ENCODE assay signal across 21 cellular contexts in the genomic region with DNA sequence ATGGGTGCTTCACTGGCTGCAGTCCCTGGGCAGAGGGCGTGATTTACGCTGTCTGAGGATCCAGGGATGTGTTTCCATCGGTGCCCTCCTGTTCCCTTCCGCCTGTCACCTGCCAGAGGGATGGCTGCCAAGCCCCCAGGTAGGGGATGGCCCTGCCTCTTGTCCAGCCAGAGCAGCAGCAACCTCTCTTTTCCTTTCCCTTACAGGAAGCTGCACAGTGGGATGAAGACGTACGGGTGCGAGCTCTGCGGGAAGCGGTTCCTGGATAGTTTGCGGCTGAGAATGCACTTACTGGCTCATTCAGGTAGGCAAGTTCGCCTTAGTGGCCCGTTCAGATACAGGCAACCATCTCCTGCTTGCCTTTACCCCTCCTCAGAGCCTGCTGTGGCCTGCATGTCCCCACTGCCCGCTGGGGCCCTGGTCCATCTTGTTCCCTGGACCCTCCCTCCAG.
A peak's percentile ranks its signal among the peaks of the same experiment; 100 is the strongest.
DNase-seq lines count a peak whose midpoint lies in the region; ATAC-seq and TF ChIP-seq lines count a peak whose summit lies in the region.
"Had no signal": no experiment of that assay in that cellular context is flagged by ENCODE, and none has a peak within 500 bp of the region (broad histone marks: within the 10 kb centered on the region; RNA-seq: fewer than 3 reads in every experiment).

No MANE protein-coding gene starts in this region.

- H3K4me3 ChIP-seq in neuronal stem cell (ENCODE audit: low read length in 2 of 2): no peak overlapping the region
- no peak overlapping the region for H3K4me3 ChIP-seq in tibial artery
- H3K4me3 ChIP-seq: SJSA1 had no signal

- CTCF ChIA-PET in RWPE1 (lab: Yijun Ruan, JAX): interaction anchor here (0.7 kb wide), 1 partner anchor 104 kb away, joined by 3 read pairs; no protein-coding TSS in a partner anchor

- no peak overlapping the region for H2BK5ac ChIP-seq in neuronal stem cell (ENCODE audit: low read length)

- H3K9me3 ChIP-seq in neuronal stem cell (replicated peaks in 1 of 2; ENCODE audit: control insufficient read depth in 2 of 2, insufficient read depth in 1 of 2, low read depth in 1 of 2, low read length in 2 of 2) (no peaks in the 10 kb centered on the region), tibial artery (no peaks in the 10 kb centered on the region)
- H3K9me3 ChIP-seq: SJSA1 had no signal

- H3K27me3 ChIP-seq in neuronal stem cell (ENCODE audit: control insufficient read depth in 3 of 3, insufficient read depth in 3 of 3, low read depth in 1 of 3, low read length in 3 of 3) (no peaks in the 10 kb centered on the region), tibial artery (no peaks in the 10 kb centered on the region)
- H3K27me3 ChIP-seq: SJSA1 had no signal

- no peak overlapping the region for H3K4me2 ChIP-seq in neuronal stem cell (ENCODE audit: insufficient read depth, low read length, poor library complexity, severe bottlenecking)
- H3K4me2 ChIP-seq: KMS-11 had no signal

- DNase-seq in RWPE1 (ENCODE audit: low spot score) (no peak), neuronal stem cell (ENCODE audit: low spot score) (no peak), tibial artery (no peak), NCI-H2171 (lab: John Stamatoyannopoulos, UW) (no peak), NCI-H1105 (lab: John Stamatoyannopoulos, UW) (no peak)
- DNase-seq: activated CD4-positive, CD25-positive, alpha-beta regulatory T cell; activated CD8-positive, alpha-beta T cell treated with anti-CD3 and anti-CD28 coated beads, Interleukin-2, amount 10 ng/mL, durations not matched to agents 7 days and 5 days; activated T-cell treated with anti-CD3 and anti-CD28 coated beads, Interleukin-2, amount 50 U/mL, for 72 hours; brain microvascular endothelial cell; GDM1; glutamatergic neuron; NCI-H2107; NCI-H526; OCI-M1; stimulated activated CD4-positive, alpha-beta T cell treated with anti-CD3 and anti-CD28 coated beads, Interleukin-15, amount 100 ng/mL, for 24 hours had no signal

- H4K8ac ChIP-seq in neuronal stem cell (ENCODE audit: low read depth, low read length): no peak overlapping the region

- no peak overlapping the region for H4K91ac ChIP-seq in neuronal stem cell (ENCODE audit: low read depth, low read length, poor library complexity)

- no peak overlapping the region for H2AFZ ChIP-seq in neuronal stem cell (ENCODE audit: low read length)

- peaks cover 6% of the 10 kb centered on the region for H3K79me1 ChIP-seq in neuronal stem cell (ENCODE audit: low read depth, low read length)

- no CpG with 5 or more reads among the region's 13 CpGs for WGBS in neuronal stem cell (ENCODE audit: extremely low coverage in 2 of 2, insufficient read length in 2 of 2, insufficient replicate concordance in 1 of 2), 2 donors

- H3K23ac ChIP-seq in neuronal stem cell (ENCODE audit: low read depth, low read length, poor library complexity): no peak overlapping the region

- H3K4me1 ChIP-seq in neuronal stem cell (ENCODE audit: control insufficient read depth in 2 of 2, insufficient read depth in 1 of 2, low read depth in 1 of 2, low read length in 2 of 2) (peaks cover 14 to 23% of the 10 kb centered on the region in 2 donors), tibial artery (peaks cover 12 to 98% (median 95%) of the 10 kb centered on the region in 4 donors)
- H3K4me1 ChIP-seq: SJSA1 had no signal

- H2BK15ac ChIP-seq in neuronal stem cell (ENCODE audit: low read length): no peak overlapping the region

- H2BK12ac ChIP-seq in neuronal stem cell (ENCODE audit: low read length): no peak overlapping the region

- H3K36me3 ChIP-seq in neuronal stem cell (replicated peaks in 1 of 2; ENCODE audit: control insufficient read depth in 2 of 2, insufficient read depth in 2 of 2, low read length in 2 of 2) (peaks cover 12 to 37% of the 10 kb centered on the region in 2 donors), tibial artery (peaks cover 35 to 58% (median 58%) of the 10 kb centered on the region in 3 donors)
- H3K36me3 ChIP-seq: brain microvascular endothelial cell, SJSA1 had no signal

- ATAC-seq in HG02884 (IDR thresholded peaks at IDR 0.05; ENCODE audit: unreplicated experiment): no peak
- ATAC-seq: activated CD8-positive, alpha-beta T cell treated with anti-CD3 and anti-CD28 coated beads, Interleukin-2, amount 10 ng/mL, durations not matched to agents 7 days and 5 days; activated naive CD4-positive, alpha-beta T cell treated with anti-CD3 and anti-CD28 coated beads, Interleukin-2, amount 50 U/mL, for 72 hours; activated T-cell treated with anti-CD3 and anti-CD28 coated beads, Interleukin-2, amount 50 U/mL, for 72 hours; stimulated activated memory B cell treated with anti-CD40 and anti-IgM and Interleukin-4, amounts not matched to agents 10 μg/mL and 1 μg/mL and 100 μg/mL, for 72 hours had no signal

- H3K9ac ChIP-seq in neuronal stem cell (ENCODE audit: low read depth, low read length, poor library complexity): no peak overlapping the region
- H3K9ac ChIP-seq: KMS-11 had no signal

- H2AK5ac ChIP-seq in neuronal stem cell (ENCODE audit: low read depth, low read length): no peak overlapping the region

- H3K14ac ChIP-seq in neuronal stem cell (ENCODE audit: low read length): no peak overlapping the region

- peak overlapping the region; percentile 4 for H3K18ac ChIP-seq in neuronal stem cell (ENCODE audit: low read length)

- POLR2A ChIA-PET in RWPE1 (lab: Yijun Ruan, JAX; ENCODE audit: low non-redundant PET): no interaction called here

- no peak overlapping the region for H3K4ac ChIP-seq in neuronal stem cell (ENCODE audit: low read length)

- H3K27ac ChIP-seq in RWPE1: peak overlapping the region; percentile 100
- H3K27ac ChIP-seq in cingulate gyrus (ENCODE audit: low read depth, low read length): peak overlapping the region; percentile 63
- H3K27ac ChIP-seq in neuronal stem cell (replicated peaks; ENCODE audit: low read length): no peak overlapping the region
- H3K27ac ChIP-seq in tibial artery: peak overlapping the region; percentile 94 to 95
- H3K27ac ChIP-seq: brain microvascular endothelial cell, KMS-11, SJSA1 had no signal

- intact Hi-C loops in tibial artery (cut with DNase I; ENCODE audit: low total_unique reads): no loop called here

- no peak overlapping the region for H2BK120ac ChIP-seq in neuronal stem cell (ENCODE audit: low read depth, low read length)

- TF ChIP-seq CTCF in RWPE1 (conservative IDR thresholded peaks at IDR 0.05; ENCODE audit: low read depth): no peak
- TF ChIP-seq CTCF in tibial artery (IDR thresholded peaks at IDR 0.05): no peak
